ENCODE assay signal across 8 cellular contexts in the genomic region with DNA sequence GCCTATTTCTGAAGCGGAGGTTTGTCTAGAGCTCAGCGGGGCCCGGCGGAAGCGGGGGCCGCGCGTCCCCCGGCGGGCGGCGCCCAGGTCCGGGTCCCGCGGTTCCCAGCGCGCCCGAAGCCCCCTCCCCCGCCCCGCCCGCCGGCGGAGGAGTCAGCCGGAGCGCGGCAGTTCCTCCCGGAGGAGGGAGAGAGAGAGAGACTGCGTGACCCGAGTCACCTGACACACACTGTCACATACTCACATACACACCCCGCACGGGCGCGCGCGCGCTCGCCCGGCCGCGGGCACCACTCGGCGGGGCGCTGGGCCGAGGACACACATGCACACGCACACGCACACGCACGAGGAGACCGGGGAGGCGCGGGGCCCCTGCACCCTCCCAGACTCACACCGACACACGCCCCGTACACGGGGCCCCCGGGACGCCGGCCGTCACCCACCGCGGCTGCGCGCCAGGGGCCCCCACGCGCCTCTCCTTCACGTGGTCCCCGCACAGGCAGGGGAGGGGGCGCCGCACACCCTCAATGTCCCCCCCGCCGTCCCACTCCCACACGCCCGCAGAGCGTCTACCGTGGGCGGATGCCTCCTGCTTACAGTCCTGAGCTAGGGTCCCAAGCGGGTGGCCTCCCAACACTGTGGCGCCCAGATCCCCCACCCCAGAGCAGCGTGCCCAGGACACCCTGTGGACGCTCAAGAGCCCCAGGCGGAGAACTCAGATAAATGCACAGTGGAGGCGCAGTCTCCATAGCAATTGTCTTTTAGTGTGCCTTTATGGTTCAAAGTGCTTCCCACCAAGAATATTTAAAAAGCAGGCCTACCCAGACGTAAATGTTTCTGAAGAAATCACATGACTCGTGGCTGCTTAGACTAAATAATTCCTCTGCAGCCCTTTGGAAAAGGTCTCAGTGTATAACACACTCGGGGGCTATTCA. TPM values are rescaled to one million over a fixed set of nuclear protein-coding genes. Genes with fewer than 3 reads are reported as not detected.
DNase-seq lines count a peak whose midpoint lies in the region; ATAC-seq and TF ChIP-seq lines count a peak whose summit lies in the region.

A gene with protein sequence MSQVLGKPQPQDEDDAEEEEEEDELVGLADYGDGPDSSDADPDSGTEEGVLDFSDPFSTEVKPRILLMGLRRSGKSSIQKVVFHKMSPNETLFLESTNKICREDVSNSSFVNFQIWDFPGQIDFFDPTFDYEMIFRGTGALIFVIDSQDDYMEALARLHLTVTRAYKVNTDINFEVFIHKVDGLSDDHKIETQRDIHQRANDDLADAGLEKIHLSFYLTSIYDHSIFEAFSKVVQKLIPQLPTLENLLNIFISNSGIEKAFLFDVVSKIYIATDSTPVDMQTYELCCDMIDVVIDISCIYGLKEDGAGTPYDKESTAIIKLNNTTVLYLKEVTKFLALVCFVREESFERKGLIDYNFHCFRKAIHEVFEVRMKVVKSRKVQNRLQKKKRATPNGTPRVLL (minus strand): TSS at position 203 of the 935 bp plus-strand sequence. CDS start 280 bp downstream, outside the sequence.

- peak within 1 kb of the TSS; percentile 90 for H3K4me3 Mint-ChIP-seq in activated CD4-positive, alpha-beta T cell treated with anti-CD3 and anti-CD28 coated beads, Interleukin-2, amount 10 ng/mL, durations not matched to agents 7 days and 5 days
- peak within 1 kb of the TSS; percentile 91 for H3K4me3 Mint-ChIP-seq in dendritic cell treated with granulocyte-macrophage colony-stimulating factor and Interleukin-4, amounts not matched to agents 40 ng/mL and 50 ng/mL, for 4 days

- peaks cover 20% of the 10 kb centered on the region for H3K4me1 Mint-ChIP-seq in activated CD4-positive, alpha-beta T cell treated with anti-CD3 and anti-CD28 coated beads, Interleukin-2, amount 10 ng/mL, durations not matched to agents 7 days and 5 days
- H3K4me1 Mint-ChIP-seq in dendritic cell treated with granulocyte-macrophage colony-stimulating factor and Interleukin-4, amounts not matched to agents 40 ng/mL and 50 ng/mL, for 4 days (ENCODE audit: low read depth): peaks cover 19% of the 10 kb centered on the region

- H3K27me3 ChIP-seq in lower lobe of right lung (ENCODE audit: low read depth): no peaks in the 10 kb centered on the region

- TF ChIP-seq CTCF in lower lobe of right lung (IDR thresholded peaks at IDR 0.05): no peak

- ATAC-seq in HG02981 (IDR thresholded peaks at IDR 0.05; ENCODE audit: unreplicated experiment) (peak; percentile 63), lower lobe of right lung (peak; percentile 92 to 93)

- DNase-seq in SIG-M5 treated with dmso at 0.1 percent for 504 hours (lab: John Stamatoyannopoulos, UW; ENCODE audit: unreplicated experiment) (peak; percentile 72), SIG-M5 (lab: John Stamatoyannopoulos, UW) (no peak), NCI-H2171 (lab: John Stamatoyannopoulos, UW) (peak; percentile 76), lower lobe of right lung (peak; percentile 88)
- peak; percentile 70 for DNase-seq in activated CD4-positive, alpha-beta T cell treated with anti-CD3 and anti-CD28 coated beads, Interleukin-2, amount 10 ng/mL, durations not matched to agents 7 days and 5 days
- DNase-seq in stimulated activated CD4-positive, alpha-beta T cell treated with anti-CD3 and anti-CD28 coated beads, TNF-alpha, amount 100 ng/mL, for 24 hours (ENCODE audit: low read depth in 3 of 3): peak in 2 of 3 experiments; percentile 33 to 59

- CTCF ChIA-PET in activated CD4-positive, alpha-beta T cell treated with anti-CD3 and anti-CD28 coated beads, Interleukin-2, amount 10 ng/mL, durations not matched to agents 7 days and 5 days (lab: Charles Lee): interaction anchor here (1.1 to 1.4 kb wide), 3 partner anchors 10 to 36 kb away, joined by 3 to 4 read pairs (median 3); no protein-coding TSS in a partner anchor

- H3K9me3 ChIP-seq in lower lobe of right lung: no peaks in the 10 kb centered on the region

- H3K27ac Mint-ChIP-seq in activated CD4-positive, alpha-beta T cell treated with anti-CD3 and anti-CD28 coated beads, Interleukin-2, amount 10 ng/mL, durations not matched to agents 7 days and 5 days: peak within 1 kb of the TSS; percentile 91
- H3K27ac Mint-ChIP-seq in dendritic cell treated with granulocyte-macrophage colony-stimulating factor and Interleukin-4, amounts not matched to agents 40 ng/mL and 50 ng/mL, for 4 days: peak within 1 kb of the TSS; percentile 90

- POLR2A ChIA-PET in activated CD4-positive, alpha-beta T cell treated with anti-CD3 and anti-CD28 coated beads, Interleukin-2, amount 10 ng/mL, durations not matched to agents 7 days and 5 days (lab: Charles Lee): interaction anchor here (0.5 kb wide), 1 partner anchor 10 kb away, joined by 3 read pairs; no protein-coding TSS in a partner anchor

- H3K36me3 ChIP-seq in lower lobe of right lung: no peaks in the 10 kb centered on the region

- peak within 1 kb of the TSS; percentile 77 for H3K27ac ChIP-seq in lower lobe of right lung

- peaks cover 2% of the 10 kb centered on the region for H3K36me3 Mint-ChIP-seq in activated CD4-positive, alpha-beta T cell treated with anti-CD3 and anti-CD28 coated beads, Interleukin-2, amount 10 ng/mL, durations not matched to agents 7 days and 5 days (ENCODE audit: low read depth)
- H3K36me3 Mint-ChIP-seq in dendritic cell treated with granulocyte-macrophage colony-stimulating factor and Interleukin-4, amounts not matched to agents 40 ng/mL and 50 ng/mL, for 4 days (ENCODE audit: low read depth): peaks cover 14% of the 10 kb centered on the region

- H3K4me1 ChIP-seq in lower lobe of right lung: peaks cover 18% of the 10 kb centered on the region

- no peaks in the 10 kb centered on the region for H3K9me3 Mint-ChIP-seq in activated CD4-positive, alpha-beta T cell treated with anti-CD3 and anti-CD28 coated beads, Interleukin-2, amount 10 ng/mL, durations not matched to agents 7 days and 5 days
- no peaks in the 10 kb centered on the region for H3K9me3 Mint-ChIP-seq in dendritic cell treated with granulocyte-macrophage colony-stimulating factor and Interleukin-4, amounts not matched to agents 40 ng/mL and 50 ng/mL, for 4 days

- peak within 1 kb of the TSS; percentile 81 for H3K4me3 ChIP-seq in lower lobe of right lung

- intact Hi-C loops in dendritic cell treated with granulocyte-macrophage colony-stimulating factor and Interleukin-4, amounts not matched to agents 40 ng/mL and 50 ng/mL, for 4 days (cut with micrococcal nuclease): no loop called here
- intact Hi-C loops in lower lobe of right lung (cut with DNase I): no loop called here

- H3K27me3 Mint-ChIP-seq in activated CD4-positive, alpha-beta T cell treated with anti-CD3 and anti-CD28 coated beads, Interleukin-2, amount 10 ng/mL, durations not matched to agents 7 days and 5 days: peaks cover 35% of the 10 kb centered on the region
- H3K27me3 Mint-ChIP-seq in dendritic cell treated with granulocyte-macrophage colony-stimulating factor and Interleukin-4, amounts not matched to agents 40 ng/mL and 50 ng/mL, for 4 days: peaks cover 8% of the 10 kb centered on the region

RNA-seq across cellular contexts. Expression of the gene that starts here (rescaled TPM):
- total RNA-seq in activated CD4-positive, alpha-beta T cell treated with anti-CD3 and anti-CD28 coated beads, Interleukin-2, amount 10 ng/mL, durations not matched to agents 7 days and 5 days: 1 to 10 TPM; 8.8 TPM
- 62.9 TPM for total RNA-seq in lower lobe of right lung
